Comparison of ENCODE assay signal across 13 cellular contexts in genomic region chrX:69430730-69431129, GRCh38.
DNase-seq lines count a peak whose midpoint lies in the region; ATAC-seq, FAIRE-seq and TF ChIP-seq lines count a peak whose summit lies in the region.
"Had no signal": no experiment of that assay in that cellular context is flagged by ENCODE, and none has a peak within 500 bp of the region (broad histone marks: within the 10 kb centered on the region; RNA-seq: fewer than 3 reads in every experiment).

No MANE protein-coding gene starts in this region.

- CTCF ChIA-PET in mammary epithelial cell (lab: Charles Lee; ENCODE audit: low non-redundant PET): no interaction called here

- intact Hi-C loops in heart right ventricle (cut with DNase I): no loop called here
- intact Hi-C loops in mammary epithelial cell (cut with micrococcal nuclease): no loop called here

- H3K9ac ChIP-seq in astrocyte (ENCODE audit: low read length) (no peak overlapping the region), mammary epithelial cell (ENCODE audit: insufficient read depth, low read length) (no peak overlapping the region)

- H3K27ac ChIP-seq in astrocyte (ENCODE audit: low read depth, low read length): no peak overlapping the region
- peak overlapping the region in 1 of 10 donors; percentile 36 for H3K27ac ChIP-seq in heart right ventricle
- no peak overlapping the region for H3K27ac ChIP-seq in mammary epithelial cell (ENCODE audit: insufficient read depth, low read depth, low read length)
- H3K27ac ChIP-seq: A549 had no signal

- DNase-seq in astrocyte (ENCODE audit: low read depth) (no peak), heart right ventricle (peak in 1 of 2 donors; percentile 7), left kidney (ENCODE audit: low read depth, low spot score) (peak; percentile 47), mammary epithelial cell (no peak)
- no peak for DNase-seq in natural killer cell treated with Interleukin-12 subunit alpha and Interleukin-12 subunit beta and Interleukin-15 and Interleukin-18, amount 100 ng/mL, for 72 hours (ENCODE audit: low spot score)
- DNase-seq: Caco-2; CD8-positive, alpha-beta memory T cell; DND-41; GDM1; H7 had no signal

- no TSS peak for BruUV-seq in mammary epithelial cell (replicated peaks; lab: Mats Ljungman, UMichigan)

- H3K4me3 Mint-ChIP-seq in astrocyte (ENCODE audit: unreplicated experiment): no peak overlapping the region
- H3K4me3 Mint-ChIP-seq in natural killer cell treated with Interleukin-12 subunit alpha and Interleukin-12 subunit beta and Interleukin-15 and Interleukin-18, amount 100 ng/mL, for 72 hours: no peak overlapping the region
- H3K4me3 Mint-ChIP-seq: CD8-positive, alpha-beta memory T cell; GM23338 had no signal

- in situ Hi-C loops in mammary epithelial cell (cut with MboI; ENCODE audit: low sequenced_read_pairs in 2 of 2): no loop called here

- no peaks in the 10 kb centered on the region for H3K9me3 Mint-ChIP-seq in astrocyte (ENCODE audit: unreplicated experiment)
- no peaks in the 10 kb centered on the region for H3K9me3 Mint-ChIP-seq in natural killer cell treated with Interleukin-12 subunit alpha and Interleukin-12 subunit beta and Interleukin-15 and Interleukin-18, amount 100 ng/mL, for 72 hours
- H3K9me3 Mint-ChIP-seq: GM23338 had no signal

- no peaks in the 10 kb centered on the region for H3K4me1 Mint-ChIP-seq in astrocyte (ENCODE audit: low read depth, unreplicated experiment)
- H3K4me1 Mint-ChIP-seq in natural killer cell treated with Interleukin-12 subunit alpha and Interleukin-12 subunit beta and Interleukin-15 and Interleukin-18, amount 100 ng/mL, for 72 hours (ENCODE audit: low read depth in 2 of 2): no peaks in the 10 kb centered on the region
- H3K4me1 Mint-ChIP-seq: CD8-positive, alpha-beta memory T cell had no signal

- H3K36me3 ChIP-seq in astrocyte (ENCODE audit: insufficient read depth, low read length) (no peaks in the 10 kb centered on the region), heart right ventricle (no peaks in the 10 kb centered on the region), mammary epithelial cell (ENCODE audit: insufficient read depth, low read length) (no peaks in the 10 kb centered on the region)

- no peaks in the 10 kb centered on the region for H3K36me3 Mint-ChIP-seq in astrocyte (ENCODE audit: low read depth, unreplicated experiment)
- H3K36me3 Mint-ChIP-seq in natural killer cell treated with Interleukin-12 subunit alpha and Interleukin-12 subunit beta and Interleukin-15 and Interleukin-18, amount 100 ng/mL, for 72 hours: no peaks in the 10 kb centered on the region
- H3K36me3 Mint-ChIP-seq: CD8-positive, alpha-beta memory T cell had no signal

- H3K4me2 ChIP-seq in astrocyte (ENCODE audit: low read length): no peak overlapping the region
- no peak overlapping the region for H3K4me2 ChIP-seq in mammary epithelial cell (ENCODE audit: insufficient read depth, low read depth, low read length)
- H3K4me2 ChIP-seq: A549, GM23338 had no signal

- dilution Hi-C loops in mammary epithelial cell (cut with HindIII; ENCODE audit: low sequenced_read_pairs): no loop called here

- H3K4me1 ChIP-seq in astrocyte (ENCODE audit: insufficient read depth, low read length) (no peaks in the 10 kb centered on the region), heart right ventricle (no peaks in the 10 kb centered on the region), mammary epithelial cell (ENCODE audit: insufficient read depth, low read length) (no peaks in the 10 kb centered on the region)
- H3K4me1 ChIP-seq: A549, Caco-2 had no signal

- FAIRE-seq in astrocyte (lab: Jason Lieb, UNC): peak; percentile 52

- TF ChIP-seq CTCF in astrocyte (IDR thresholded peaks at IDR 0.05; ENCODE audit: insufficient read depth, low read depth, low read length) (no peak), heart right ventricle (IDR thresholded peaks at IDR 0.05) (no peak), mammary epithelial cell (conservative IDR thresholded peaks at IDR 0.05 in 1 of 2, IDR thresholded peaks at IDR 0.05 in 1 of 2; ENCODE audit: extremely low read depth in 1 of 2, insufficient read depth in 1 of 2, low read depth in 1 of 2, low read length in 2 of 2) (no peak)

- no peaks in the 10 kb centered on the region for H3K9me3 ChIP-seq in astrocyte (ENCODE audit: insufficient read depth, low read depth, low read length)
- H3K9me3 ChIP-seq in heart right ventricle: peaks cover 0 to 4% (median 0%) of the 10 kb centered on the region in 11 donors
- H3K9me3 ChIP-seq in mammary epithelial cell (replicated peaks; ENCODE audit: insufficient read depth, low read length): no peaks in the 10 kb centered on the region
- H3K9me3 ChIP-seq: A549, Caco-2 had no signal

- H3K4me3 ChIP-seq in astrocyte (ENCODE audit: insufficient read depth, low read depth, low read length): no peak overlapping the region
- H3K4me3 ChIP-seq in heart right ventricle: no peak overlapping the region
- H3K4me3 ChIP-seq in mammary epithelial cell (replicated peaks in 1 of 3; ENCODE audit: insufficient read depth in 1 of 3, low read depth in 2 of 3, low read length in 3 of 3): no peak overlapping the region
- H3K4me3 ChIP-seq: A549, GM23338 had no signal

- H4K20me1 ChIP-seq in astrocyte (ENCODE audit: insufficient read depth, low read length): no peaks in the 10 kb centered on the region
- no peaks in the 10 kb centered on the region for H4K20me1 ChIP-seq in mammary epithelial cell (ENCODE audit: insufficient read depth, low read length)

- H3K27me3 ChIP-seq in astrocyte (ENCODE audit: insufficient read depth, low read length): no peaks in the 10 kb centered on the region
- H3K27me3 ChIP-seq in heart right ventricle: peaks cover 0 to 37% (median 0%) of the 10 kb centered on the region in 7 donors
- H3K27me3 ChIP-seq in mammary epithelial cell (ENCODE audit: insufficient read depth, low read length): peaks cover 3% of the 10 kb centered on the region

- no peaks in the 10 kb centered on the region for H3K79me2 ChIP-seq in astrocyte (ENCODE audit: insufficient read depth, low read length)
- no peaks in the 10 kb centered on the region for H3K79me2 ChIP-seq in mammary epithelial cell (ENCODE audit: insufficient read depth, low read length)

- no peak overlapping the region for H3K27ac Mint-ChIP-seq in astrocyte (ENCODE audit: unreplicated experiment)
- H3K27ac Mint-ChIP-seq in natural killer cell treated with Interleukin-12 subunit alpha and Interleukin-12 subunit beta and Interleukin-15 and Interleukin-18, amount 100 ng/mL, for 72 hours: no peak overlapping the region
- H3K27ac Mint-ChIP-seq: CD8-positive, alpha-beta memory T cell; GM23338 had no signal

- WGBS in heart right ventricle, 2 donors: 39 to 62% methylated on average over 1 of the region's 1 CpG
- 80% methylated on average over 1 of the region's 1 CpG for WGBS in mammary epithelial cell (ENCODE audit: low coverage, missing lambda C conversion rate)

- peak in 7 of 8 donors; percentile 44 to 91 (median 79) for ATAC-seq in heart right ventricle
- no peak for ATAC-seq in natural killer cell treated with Interleukin-12 subunit alpha and Interleukin-12 subunit beta and Interleukin-15 and Interleukin-18, amount 100 ng/mL, for 72 hours
- no peak for ATAC-seq in GM18520 (IDR thresholded peaks at IDR 0.05; ENCODE audit: unreplicated experiment)
- ATAC-seq: A549, GM23338 had no signal

- H3K27me3 Mint-ChIP-seq in astrocyte (ENCODE audit: low read depth, unreplicated experiment): peaks cover 4% of the 10 kb centered on the region
- peaks cover 26 to 28% of the 10 kb centered on the region in 2 donors for H3K27me3 Mint-ChIP-seq in natural killer cell treated with Interleukin-12 subunit alpha and Interleukin-12 subunit beta and Interleukin-15 and Interleukin-18, amount 100 ng/mL, for 72 hours

- H2AFZ ChIP-seq in astrocyte (ENCODE audit: low read depth, low read length) (no peak overlapping the region), mammary epithelial cell (ENCODE audit: low read depth, low read length) (no peak overlapping the region)
- H2AFZ ChIP-seq: GM23338 had no signal

Comparison
In these comparisons a context has a peak if more than half of its experiments do, and no peak if none do; other contexts are left out.
1. ATAC-seq: peak in heart right ventricle (7 of 8); none in natural killer cell treated with Interleukin-12 subunit alpha and Interleukin-12 subunit beta and Interleukin-15 and Interleukin-18, amount 100 ng/mL, for 72 hours (0 of 2) and GM18520 (single experiment).